Comparison of ENCODE assay signal across 8 cellular contexts in the genomic region with DNA sequence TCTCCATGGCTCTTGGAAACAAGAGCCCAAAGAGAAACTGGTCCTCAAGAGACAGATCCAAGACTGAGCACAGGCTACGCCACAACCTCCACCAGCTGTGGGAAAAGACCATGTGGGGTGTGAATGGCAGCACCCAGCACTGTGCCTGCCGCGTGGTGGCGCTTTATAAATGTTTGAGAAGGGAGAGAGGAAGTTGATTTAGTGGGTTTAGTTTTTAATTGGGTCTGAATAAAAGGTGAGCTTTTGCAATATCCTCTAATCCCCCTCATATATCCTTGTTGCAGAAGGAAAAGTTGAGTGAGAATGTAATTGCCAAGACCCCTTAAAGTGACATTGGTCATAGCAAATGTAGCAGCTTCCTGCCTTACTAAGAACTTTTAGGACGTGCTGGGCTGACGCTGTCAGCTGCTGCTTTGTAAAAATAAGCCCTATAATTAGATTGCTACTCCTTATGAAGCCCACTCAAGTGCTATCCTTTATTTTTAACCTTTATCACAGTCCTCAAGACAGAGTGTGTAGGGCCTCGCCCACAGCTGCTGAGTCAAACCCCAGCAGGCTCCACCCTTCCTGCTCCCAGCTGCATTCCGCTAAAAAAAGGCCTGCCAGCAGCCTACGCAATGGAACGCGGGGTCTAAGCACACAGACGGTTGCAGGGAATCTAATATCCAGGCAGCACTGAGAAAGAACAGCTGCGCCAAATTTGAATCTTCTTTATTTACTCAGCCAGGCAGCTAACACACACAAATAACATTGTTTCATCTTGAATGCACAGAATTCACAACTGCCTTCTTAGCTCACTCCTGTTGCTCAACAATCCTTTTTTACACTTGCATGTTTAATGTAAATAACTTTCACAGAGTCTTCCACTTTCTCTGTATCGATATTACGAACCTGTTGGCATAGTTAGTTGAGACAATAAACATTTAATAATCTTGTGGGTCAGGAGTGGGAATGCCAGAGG. TPM values are rescaled to one million over a fixed set of nuclear protein-coding genes. Genes with fewer than 3 reads are reported as not detected.
DNase-seq lines count a peak whose midpoint lies in the region; ATAC-seq and TF ChIP-seq lines count a peak whose summit lies in the region.

No MANE protein-coding gene starts in this region.

- DNase-seq in DMS153 treated with DMSO at 0.1 percent for 48 hours (lab: John Stamatoyannopoulos, UW; ENCODE audit: unreplicated experiment) (peak; percentile 29), LNCaP clone FGC (ENCODE audit: low read depth) (no peak), astrocyte of the cerebellum (ENCODE audit: low read depth) (peak; percentile 86), hypothalamus (lab: John Stamatoyannopoulos, UW) (peak in 47 of 51 donors; percentile 6 to 88 (median 47)), sciatic nerve (ENCODE audit: low spot score) (peak; percentile 91), G401 (ENCODE audit: low spot score) (no peak)
- DNase-seq in T-helper 2 cell treated with Interferon-gamma antibody and Interleukin-4, amounts not matched to agents 5 μg/mL and 100 μg/mL, for 36 hours (ENCODE audit: low spot score) = peak; percentile 50

- TF ChIP-seq CTCF in LNCaP clone FGC (IDR thresholded peaks at IDR 0.05; ENCODE audit: control insufficient read depth, extremely low read depth, insufficient read depth) (peak; percentile 65), astrocyte of the cerebellum (IDR thresholded peaks at IDR 0.05; ENCODE audit: low read depth, low read length, missing control alignments) (peak; percentile 65)

- intact Hi-C loops in sciatic nerve (cut with DNase I) = loop anchor here (10.0 kb wide), 1 partner anchor 395 kb away; a partner anchor contains a TSS

- peak overlapping the region; percentile 74 for H3K27ac Mint-ChIP-seq in T-helper 2 cell treated with Interferon-gamma antibody and Interleukin-4, amounts not matched to agents 5 μg/mL and 100 μg/mL, for 36 hours

- peak overlapping the region; percentile 71 for H3K4me3 Mint-ChIP-seq in T-helper 2 cell treated with Interferon-gamma antibody and Interleukin-4, amounts not matched to agents 5 μg/mL and 100 μg/mL, for 36 hours

- ATAC-seq in GM21723 (IDR thresholded peaks at IDR 0.05; ENCODE audit: unreplicated experiment) = peak; percentile 78
- peak; percentile 99 for ATAC-seq in sciatic nerve

- no peaks in the 10 kb centered on the region for H3K36me3 Mint-ChIP-seq in T-helper 2 cell treated with Interferon-gamma antibody and Interleukin-4, amounts not matched to agents 5 μg/mL and 100 μg/mL, for 36 hours (ENCODE audit: low read depth)

- H3K4me3 ChIP-seq in LNCaP clone FGC (ENCODE audit: low read depth, low read length) (0 out of 2 replicates have a peak overlapping the region, but pooled peaks have one; percentile 0), astrocyte of the cerebellum (ENCODE audit: low read depth, low read length) (peak overlapping the region; percentile 8)

- H3K27me3 Mint-ChIP-seq in T-helper 2 cell treated with Interferon-gamma antibody and Interleukin-4, amounts not matched to agents 5 μg/mL and 100 μg/mL, for 36 hours (ENCODE audit: low read depth) = no peaks in the 10 kb centered on the region

- no peaks in the 10 kb centered on the region for H3K9me3 Mint-ChIP-seq in T-helper 2 cell treated with Interferon-gamma antibody and Interleukin-4, amounts not matched to agents 5 μg/mL and 100 μg/mL, for 36 hours

- H3K4me1 Mint-ChIP-seq in T-helper 2 cell treated with Interferon-gamma antibody and Interleukin-4, amounts not matched to agents 5 μg/mL and 100 μg/mL, for 36 hours (ENCODE audit: low read depth) = peaks cover 27% of the 10 kb centered on the region

- in situ Hi-C loops in astrocyte of the cerebellum (cut with HindIII; ENCODE audit: low sequenced_read_pairs) = no loop called here
- in situ Hi-C loops in G401 (cut with HindIII; ENCODE audit: low sequenced_read_pairs) = no loop called here

RNA-seq across cellular contexts. Expression of a gene that starts 47.3 kb away (rescaled TPM):
- total RNA-seq in sciatic nerve = 184 TPM
- 273 and 329 TPM in 2 replicates for total RNA-seq in G401 (2014; rRNA removed; shearing (Covaris generic))

Comparison
In these comparisons a context has a peak if more than half of its experiments do, and no peak if none do; other contexts are left out.
1. DNase-seq: peak in DMS153 treated with DMSO at 0.1 percent for 48 hours (single experiment), T-helper 2 cell treated with Interferon-gamma antibody and Interleukin-4, amounts not matched to agents 5 μg/mL and 100 μg/mL, for 36 hours (single experiment), astrocyte of the cerebellum (single experiment), hypothalamus (47 of 51) and sciatic nerve (single experiment); none in LNCaP clone FGC (single experiment) and G401 (single experiment).